In the genomic region with DNA sequence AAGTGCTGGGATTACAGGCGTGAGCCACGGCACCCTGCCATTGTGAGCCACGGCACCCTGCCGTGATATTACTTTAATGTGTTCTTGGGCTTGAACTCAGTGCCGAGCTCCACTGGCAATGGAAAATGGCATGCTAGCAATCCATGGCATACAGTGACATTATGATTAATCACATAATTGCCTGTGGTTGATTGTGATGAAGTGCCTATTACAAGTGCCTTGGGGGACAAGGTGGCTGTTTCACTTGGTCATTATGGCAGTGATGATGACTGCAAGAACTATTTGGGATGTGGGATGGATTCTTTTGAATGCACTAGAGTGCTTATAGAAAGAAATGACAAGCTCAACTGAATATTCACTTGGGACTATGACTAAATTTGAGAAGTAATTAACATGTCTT, we compare ENCODE assay signal across 22 cellular contexts. TPM values are rescaled to one million over a fixed set of nuclear protein-coding genes. Genes with fewer than 3 reads are reported as not detected.
"Had no signal": no experiment of that assay in that cellular context is flagged by ENCODE, and none has a peak within 500 bp of the region (broad histone marks: within the 10 kb centered on the region; RNA-seq: fewer than 3 reads in every experiment).

No MANE protein-coding gene starts in this region.

- DNase-seq: Karpas-422, KG1, MM.1S, MV-4-11, NCI-H1048, NCI-H1105, NCI-H1436, NCI-H187, NCI-H2029, NCI-H2081 treated with DMSO at 0.1 percent for 48 hours, NCI-H2171, NCI-H226, NCI-H446, NCI-H510A, NCI-H524 treated with DMSO at 0.1 percent for 48 hours, NCI-H774, Right ventricle myocardium superior, RPMI8226, SK-N-SH, SW 1271, T-cell had no signal

- H3K9me3 ChIP-seq: SK-N-SH had no signal

- H3K9ac ChIP-seq: SK-N-SH had no signal

- H3K4me2 ChIP-seq: SK-N-SH had no signal

RNA-seq across cellular contexts. Expression of a gene that starts 22.3 kb away (rescaled TPM):
- total RNA-seq: HT-29 had no signal

RNA-seq across cellular contexts. Expression of a gene that starts 41.6 kb away (rescaled TPM):
- total RNA-seq: HT-29 had no signal
